ENCODE assay signal across 15 cellular contexts in genomic region chr2:158666969-158667368, GRCh38.
"Had no signal": no experiment of that assay in that cellular context is flagged by ENCODE, and none has a peak within 500 bp of the region (broad histone marks: within the 10 kb centered on the region; RNA-seq: fewer than 3 reads in every experiment).

No MANE protein-coding gene starts in this region.

- H3K27me3 ChIP-seq: SJCRH30, upper lobe of left lung had no signal

- H3K27ac ChIP-seq: parathyroid adenoma, SJCRH30, upper lobe of left lung had no signal

- H3K9me3 ChIP-seq: SJCRH30, upper lobe of left lung had no signal

- DNase-seq: activated CD4-positive, alpha-beta memory T cell treated with anti-CD3 and anti-CD28 coated beads for 36 hours; activated CD4-positive, alpha-beta T cell treated with anti-CD3 and anti-CD28 coated beads for 1 hour; activated effector memory CD4-positive, alpha-beta T cell treated with anti-CD3 and anti-CD28 coated beads, Interleukin-2, amount 50 U/mL, for 16 hours; activated naive CD8-positive, alpha-beta T cell treated with anti-CD3 and anti-CD28 coated beads for 36 hours; activated T-cell treated with anti-CD3 and anti-CD28 coated beads, Interleukin-2, amount 50 U/mL, for 4 hours; immature natural killer cell; left colon; retina; SJCRH30; substantia nigra; upper lobe of left lung had no signal

- H3K9me3 Mint-ChIP-seq: activated CD4-positive, alpha-beta memory T cell treated with anti-CD3 and anti-CD28 coated beads for 36 hours; activated naive CD8-positive, alpha-beta T cell treated with anti-CD3 and anti-CD28 coated beads for 36 hours; activated T-cell treated with anti-CD3 and anti-CD28 coated beads, Interleukin-2, amount 50 U/mL, for 4 hours; immature natural killer cell; memory B cell; stimulated activated effector memory CD8-positive, alpha-beta T cell treated with anti-CD3 and anti-CD28 coated beads, Interleukin-12 subunit alpha, Interleukin-12 subunit beta, amount 100 ng/mL, for 72 hours had no signal

- H3K36me3 Mint-ChIP-seq: memory B cell; stimulated activated effector memory CD8-positive, alpha-beta T cell treated with anti-CD3 and anti-CD28 coated beads, Interleukin-12 subunit alpha, Interleukin-12 subunit beta, amount 100 ng/mL, for 72 hours had no signal

- H3K27ac Mint-ChIP-seq: activated CD4-positive, alpha-beta memory T cell treated with anti-CD3 and anti-CD28 coated beads for 36 hours; activated naive CD8-positive, alpha-beta T cell treated with anti-CD3 and anti-CD28 coated beads for 36 hours; immature natural killer cell; memory B cell; stimulated activated effector memory CD8-positive, alpha-beta T cell treated with anti-CD3 and anti-CD28 coated beads, Interleukin-12 subunit alpha, Interleukin-12 subunit beta, amount 100 ng/mL, for 72 hours had no signal

- H3K4me3 ChIP-seq: SJCRH30, smooth muscle cell, upper lobe of left lung had no signal

- H3K4me1 Mint-ChIP-seq: activated naive CD8-positive, alpha-beta T cell treated with anti-CD3 and anti-CD28 coated beads for 36 hours; immature natural killer cell; memory B cell; stimulated activated effector memory CD8-positive, alpha-beta T cell treated with anti-CD3 and anti-CD28 coated beads, Interleukin-12 subunit alpha, Interleukin-12 subunit beta, amount 100 ng/mL, for 72 hours had no signal

- H3K27me3 Mint-ChIP-seq: activated CD4-positive, alpha-beta memory T cell treated with anti-CD3 and anti-CD28 coated beads for 36 hours; activated naive CD8-positive, alpha-beta T cell treated with anti-CD3 and anti-CD28 coated beads for 36 hours; memory B cell had no signal

- H3K4me3 Mint-ChIP-seq: activated CD4-positive, alpha-beta memory T cell treated with anti-CD3 and anti-CD28 coated beads for 36 hours; activated naive CD8-positive, alpha-beta T cell treated with anti-CD3 and anti-CD28 coated beads for 36 hours; activated T-cell treated with anti-CD3 and anti-CD28 coated beads, Interleukin-2, amount 50 U/mL, for 4 hours; immature natural killer cell; memory B cell; stimulated activated effector memory CD8-positive, alpha-beta T cell treated with anti-CD3 and anti-CD28 coated beads, Interleukin-12 subunit alpha, Interleukin-12 subunit beta, amount 100 ng/mL, for 72 hours had no signal

- H3K4me1 ChIP-seq: parathyroid adenoma, SJCRH30 had no signal

- ATAC-seq: activated T-cell treated with anti-CD3 and anti-CD28 coated beads, Interleukin-2, amount 50 U/mL, for 4 hours; left colon; stimulated activated effector memory CD8-positive, alpha-beta T cell treated with anti-CD3 and anti-CD28 coated beads, Interleukin-12 subunit alpha, Interleukin-12 subunit beta, amount 100 ng/mL, for 72 hours had no signal
